ENCODE assay signal across 9 cellular contexts in the genomic region with DNA sequence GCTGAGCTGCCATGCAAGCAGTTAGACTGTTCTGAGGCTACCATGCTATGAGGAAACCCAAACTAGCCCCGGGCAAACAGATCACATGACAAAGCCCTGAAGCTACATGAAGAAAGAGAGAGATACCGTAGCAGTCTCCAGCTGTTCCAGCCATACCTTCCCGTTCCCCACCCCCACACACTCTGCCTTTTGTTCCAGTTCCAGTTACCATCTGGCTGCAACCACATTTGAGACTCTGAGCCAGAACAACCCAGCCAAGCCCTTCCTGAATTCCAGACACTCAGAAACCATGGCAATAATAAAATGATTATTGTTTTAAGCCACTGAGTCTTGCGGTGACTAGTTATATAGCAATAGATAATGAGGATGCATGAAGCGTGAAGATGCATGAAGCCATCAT. TPM values are rescaled to one million over a fixed set of nuclear protein-coding genes. Genes with fewer than 3 reads are reported as not detected.
DNase-seq lines count a peak whose midpoint lies in the region; ATAC-seq and TF ChIP-seq lines count a peak whose summit lies in the region.
"Had no signal": no experiment of that assay in that cellular context is flagged by ENCODE, and none has a peak within 500 bp of the region (broad histone marks: within the 10 kb centered on the region; RNA-seq: fewer than 3 reads in every experiment).

No MANE protein-coding gene starts in this region.

- peak overlapping the region; percentile 3 for H3K4me3 Mint-ChIP-seq in chondrocyte (ENCODE audit: unreplicated experiment)
- H3K4me3 Mint-ChIP-seq: dendritic cell treated with granulocyte-macrophage colony-stimulating factor and Interleukin-4, amounts not matched to agents 40 ng/mL and 50 ng/mL, for 4 days had no signal

- peak overlapping the region; percentile 92 for H3K27ac Mint-ChIP-seq in chondrocyte (ENCODE audit: unreplicated experiment)
- H3K27ac Mint-ChIP-seq: dendritic cell treated with granulocyte-macrophage colony-stimulating factor and Interleukin-4, amounts not matched to agents 40 ng/mL and 50 ng/mL, for 4 days had no signal

- TF ChIP-seq CTCF in chondrocyte (IDR thresholded peaks at IDR 0.05): no peak

- no peaks in the 10 kb centered on the region for H3K27me3 ChIP-seq in H7 (ENCODE audit: control insufficient read depth, insufficient read depth, low read length)

- H3K4me1 Mint-ChIP-seq in chondrocyte (ENCODE audit: low read depth): peaks cover 58% of the 10 kb centered on the region

- H3K36me3 ChIP-seq in H7 (replicated peaks; ENCODE audit: control insufficient read depth, insufficient read depth, low read length): no peaks in the 10 kb centered on the region

- H3K4me3 ChIP-seq in H7 (ENCODE audit: insufficient read depth, low read depth, low read length): no peak overlapping the region

- H3K36me3 Mint-ChIP-seq in chondrocyte (ENCODE audit: low read depth): peaks cover 2% of the 10 kb centered on the region

- H3K9me3 Mint-ChIP-seq in chondrocyte (ENCODE audit: low read depth): peaks cover 6% of the 10 kb centered on the region
- H3K9me3 Mint-ChIP-seq: dendritic cell treated with granulocyte-macrophage colony-stimulating factor and Interleukin-4, amounts not matched to agents 40 ng/mL and 50 ng/mL, for 4 days had no signal

- H3K27me3 Mint-ChIP-seq in chondrocyte (ENCODE audit: low read depth): no peaks in the 10 kb centered on the region
- H3K27me3 Mint-ChIP-seq: dendritic cell treated with granulocyte-macrophage colony-stimulating factor and Interleukin-4, amounts not matched to agents 40 ng/mL and 50 ng/mL, for 4 days had no signal

- no peak for ATAC-seq in HG03378 (IDR thresholded peaks at IDR 0.05; ENCODE audit: unreplicated experiment)
- ATAC-seq in GM19328 (IDR thresholded peaks at IDR 0.05; ENCODE audit: unreplicated experiment): no peak
- no peak for ATAC-seq in GM19395 (IDR thresholded peaks at IDR 0.05; ENCODE audit: unreplicated experiment)

- DNase-seq in AG20443 (ENCODE audit: low spot score) (peak; percentile 73), NCI-H2029 (lab: John Stamatoyannopoulos, UW) (peak; percentile 84), chondrocyte (ENCODE audit: low spot score) (no peak), lung microvascular endothelial cell (ENCODE audit: low read depth in 2 of 2) (peak; percentile 89 to 95), H7 (no peak)

RNA-seq across cellular contexts. Expression of a gene that starts 28.3 kb away (rescaled TPM):
- total RNA-seq in chondrocyte (24.4 to 45.7 TPM (median 27.8 TPM) in 3 replicates), lung microvascular endothelial cell (71.4 and 80.2 TPM in 2 replicates)
- 2.6 and 2.7 TPM in 2 replicates for total RNA-seq in H7 (2014; rRNA removed; shearing (Covaris generic))

Comparison
In these comparisons a context has a peak if more than half of its experiments do, and no peak if none do; other contexts are left out.
1. DNase-seq: peak in AG20443 (single experiment), NCI-H2029 (single experiment) and lung microvascular endothelial cell (2 of 2); none in chondrocyte (single experiment) and H7 (single experiment).